8 cellular contexts compared by ENCODE assay signal in the genomic region with DNA sequence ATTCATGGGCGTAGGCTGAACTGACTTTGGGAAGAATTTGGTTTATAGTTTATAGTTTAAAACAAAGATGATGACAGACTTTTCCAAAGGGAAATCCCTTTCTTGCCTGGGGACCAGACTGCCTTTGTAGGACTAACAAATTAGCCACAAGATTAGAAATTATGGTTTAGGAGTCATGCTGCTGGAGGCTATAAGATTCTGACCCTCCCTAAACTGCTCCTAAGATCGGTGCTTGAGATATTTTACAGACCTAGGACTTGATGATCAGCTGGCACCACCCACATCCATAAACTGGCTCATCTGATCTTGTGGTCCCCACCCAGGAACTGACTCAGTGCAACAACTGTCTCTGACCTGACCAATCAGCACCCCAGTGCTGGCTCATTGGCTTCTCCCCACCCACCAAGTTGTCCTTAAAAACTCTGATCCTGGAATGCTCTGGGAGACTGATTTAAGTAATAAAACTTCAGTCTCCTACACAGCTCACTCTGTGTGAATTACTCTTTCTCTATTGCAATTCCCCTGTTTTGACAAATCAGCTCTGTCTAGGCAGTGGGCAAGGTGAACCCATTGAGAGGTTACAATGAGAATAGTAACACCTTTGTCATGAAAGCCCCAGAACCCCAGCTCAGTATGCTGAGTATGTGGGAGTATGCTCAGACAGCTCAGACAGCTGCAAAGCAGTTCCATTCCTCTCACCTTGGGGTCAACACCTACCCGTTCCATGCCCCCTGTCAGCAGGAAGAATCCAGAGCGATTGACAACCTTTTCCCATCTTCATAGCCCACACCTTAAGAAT. TPM values are rescaled to one million over a fixed set of nuclear protein-coding genes. Genes with fewer than 3 reads are reported as not detected.
DNase-seq lines count a peak whose midpoint lies in the region; ATAC-seq, FAIRE-seq and TF ChIP-seq lines count a peak whose summit lies in the region.

No MANE protein-coding gene starts in this region.

- H3K4me3 ChIP-seq in astrocyte (ENCODE audit: insufficient read depth, low read depth, low read length), result no peak overlapping the region

- ATAC-seq in left colon, result peak; percentile 58

- no peak for TF ChIP-seq CTCF in astrocyte (IDR thresholded peaks at IDR 0.05; ENCODE audit: insufficient read depth, low read depth, low read length)

- no peaks in the 10 kb centered on the region for H4K20me1 ChIP-seq in astrocyte (ENCODE audit: insufficient read depth, low read length)

- H3K79me2 ChIP-seq in astrocyte (ENCODE audit: insufficient read depth, low read length), result no peaks in the 10 kb centered on the region

- no peak overlapping the region for H3K27ac ChIP-seq in astrocyte (ENCODE audit: low read depth, low read length)

- peak; percentile 26 for FAIRE-seq in astrocyte (lab: Jason Lieb, UNC)

- H3K9ac ChIP-seq in astrocyte (ENCODE audit: low read length), result no peak overlapping the region

- peaks cover 3% of the 10 kb centered on the region for H3K36me3 Mint-ChIP-seq in astrocyte (ENCODE audit: low read depth, unreplicated experiment)

- peaks cover 18% of the 10 kb centered on the region for H3K4me1 Mint-ChIP-seq in astrocyte (ENCODE audit: low read depth, unreplicated experiment)

- no peaks in the 10 kb centered on the region for H3K36me3 ChIP-seq in astrocyte (ENCODE audit: insufficient read depth, low read length)

- H3K4me2 ChIP-seq in astrocyte (ENCODE audit: low read length), result peak overlapping the region; percentile 3

- no peaks in the 10 kb centered on the region for H3K4me1 ChIP-seq in astrocyte (ENCODE audit: insufficient read depth, low read length)

- no peak overlapping the region for H3K4me3 Mint-ChIP-seq in astrocyte (ENCODE audit: unreplicated experiment)

- peaks cover 7% of the 10 kb centered on the region for H3K9me3 Mint-ChIP-seq in astrocyte (ENCODE audit: unreplicated experiment)

- intact Hi-C loops in left colon (cut with DNase I, micrococcal nuclease), result loop anchor here in 1 of 2 donors (10.0 kb wide), 1 partner anchor 75 kb away; no protein-coding TSS in a partner anchor

- DNase-seq in Daoy (ENCODE audit: low read depth) (peak; percentile 77), HT-29 (ENCODE audit: low spot score) (peak; percentile 51), astrocyte (ENCODE audit: low read depth) (peak; percentile 32), left colon (no peak), NCI-H446 (lab: John Stamatoyannopoulos, UW) (no peak), amygdala (lab: John Stamatoyannopoulos, UW) (no peak), dermis blood vessel endothelial cell (no peak)
- no peak for DNase-seq in activated effector memory CD4-positive, alpha-beta T cell treated with anti-CD3 and anti-CD28 coated beads, Interleukin-2, amount 50 U/mL, for 16 hours

- H3K27ac Mint-ChIP-seq in astrocyte (ENCODE audit: unreplicated experiment), result no peak overlapping the region

- peaks cover 6% of the 10 kb centered on the region for H3K9me3 ChIP-seq in astrocyte (ENCODE audit: insufficient read depth, low read depth, low read length)

- no peak overlapping the region for H2AFZ ChIP-seq in astrocyte (ENCODE audit: low read depth, low read length)

- peaks cover 10% of the 10 kb centered on the region for H3K27me3 Mint-ChIP-seq in astrocyte (ENCODE audit: low read depth, unreplicated experiment)

- no peaks in the 10 kb centered on the region for H3K27me3 ChIP-seq in astrocyte (ENCODE audit: insufficient read depth, low read length)

RNA-seq across cellular contexts. Expression of a gene that starts 51.6 kb away (rescaled TPM):
- total RNA-seq in Daoy (2014; rRNA removed; shearing (Covaris generic)), result 3.1 and 5.7 TPM in 2 replicates
- total RNA-seq in HT-29 (2014; rRNA removed; shearing (Covaris generic)), result 59.0 and 76.6 TPM in 2 replicates
- total RNA-seq in astrocyte (21.6 and 21.8 TPM in 2 replicates), left colon (10 to 100 TPM; 23.1 to 26.9 TPM), dermis blood vessel endothelial cell (7.0 and 12.4 TPM in 2 replicates)

Comparison
In these comparisons a context has a peak if more than half of its experiments do, and no peak if none do; other contexts are left out.
1. DNase-seq: peak in Daoy (single experiment), HT-29 (single experiment) and astrocyte (single experiment); none in left colon (0 of 2), NCI-H446 (0 of 2), amygdala (0 of 56), activated effector memory CD4-positive, alpha-beta T cell treated with anti-CD3 and anti-CD28 coated beads, Interleukin-2, amount 50 U/mL, for 16 hours (single experiment) and dermis blood vessel endothelial cell (single experiment).